8 cellular contexts compared by ENCODE assay signal in genomic region chr1:225866061-225866844, GRCh38. TPM values are rescaled to one million over a fixed set of nuclear protein-coding genes. Genes with fewer than 3 reads are reported as not detected.
DNase-seq lines count a peak whose midpoint lies in the region; ATAC-seq and TF ChIP-seq lines count a peak whose summit lies in the region.

No MANE protein-coding gene starts in this region.

- no peaks in the 10 kb centered on the region for H3K9me3 Mint-ChIP-seq in activated CD4-positive, alpha-beta T cell treated with anti-CD3 and anti-CD28 coated beads, Interleukin-2, amount 10 ng/mL, durations not matched to agents 7 days and 5 days

- peaks cover 42% of the 10 kb centered on the region for H3K4me1 Mint-ChIP-seq in activated CD4-positive, alpha-beta T cell treated with anti-CD3 and anti-CD28 coated beads, Interleukin-2, amount 10 ng/mL, durations not matched to agents 7 days and 5 days

- POLR2A ChIA-PET in activated CD4-positive, alpha-beta T cell treated with anti-CD3 and anti-CD28 coated beads, Interleukin-2, amount 10 ng/mL, durations not matched to agents 7 days and 5 days (lab: Charles Lee), result interaction anchor here (1.0 kb wide), 1 partner anchor 17 kb away, joined by 6 read pairs; no protein-coding TSS in a partner anchor

- peak overlapping the region; percentile 76 for H3K27ac Mint-ChIP-seq in activated CD4-positive, alpha-beta T cell treated with anti-CD3 and anti-CD28 coated beads, Interleukin-2, amount 10 ng/mL, durations not matched to agents 7 days and 5 days

- peaks cover 80% of the 10 kb centered on the region for H3K36me3 Mint-ChIP-seq in activated CD4-positive, alpha-beta T cell treated with anti-CD3 and anti-CD28 coated beads, Interleukin-2, amount 10 ng/mL, durations not matched to agents 7 days and 5 days (ENCODE audit: low read depth)

- no peak for TF ChIP-seq CTCF in epithelial cell of esophagus (IDR thresholded peaks at IDR 0.05; ENCODE audit: insufficient read depth, low read depth, low read length, missing control alignments)

- no peaks in the 10 kb centered on the region for H3K27me3 Mint-ChIP-seq in activated CD4-positive, alpha-beta T cell treated with anti-CD3 and anti-CD28 coated beads, Interleukin-2, amount 10 ng/mL, durations not matched to agents 7 days and 5 days

- H3K4me3 Mint-ChIP-seq in activated CD4-positive, alpha-beta T cell treated with anti-CD3 and anti-CD28 coated beads, Interleukin-2, amount 10 ng/mL, durations not matched to agents 7 days and 5 days, result peak overlapping the region; percentile 2

- intact Hi-C loops in sciatic nerve (cut with DNase I), result no loop called here

- ATAC-seq in HG03565 (IDR thresholded peaks at IDR 0.05; ENCODE audit: unreplicated experiment) (peak; percentile 53), sciatic nerve (no peak)

- CTCF ChIA-PET in activated CD4-positive, alpha-beta T cell treated with anti-CD3 and anti-CD28 coated beads, Interleukin-2, amount 10 ng/mL, durations not matched to agents 7 days and 5 days (lab: Charles Lee), result interaction anchor here (1.0 to 1.9 kb wide), 7 partner anchors 9 to 280 kb away, joined by 3 to 6 read pairs (median 3); partner anchors contain the start of gene LEFTY1

- H3K4me3 ChIP-seq in epithelial cell of esophagus (ENCODE audit: low read length), result no peak overlapping the region

- peak; percentile 68 for DNase-seq in CMK (ENCODE audit: low read depth)
- DNase-seq in activated CD4-positive, alpha-beta T cell treated with anti-CD3 and anti-CD28 coated beads, Interleukin-2, amount 10 ng/mL, durations not matched to agents 7 days and 5 days, result peak; percentile 78
- DNase-seq in epithelial cell of esophagus (ENCODE audit: low read depth), result peak; percentile 48
- peak; percentile 33 to 49 for DNase-seq in stimulated activated CD8-positive, alpha-beta memory T cell treated with anti-CD3 and anti-CD28 coated beads, Interleukin-2, amount 100 ng/mL, for 1 hour (ENCODE audit: low read depth in 2 of 2)
- DNase-seq in HuH-7.5 (ENCODE audit: low spot score), result no peak
- DNase-seq in sciatic nerve (ENCODE audit: low spot score), result no peak
- DNase-seq in NCI-H510A treated with DMSO at 0.1 percent for 48 hours (lab: John Stamatoyannopoulos, UW), result no peak

RNA-seq across cellular contexts. Expression of gene TMEM63A, which starts 15.9 kb away (rescaled TPM):
- 100 to 1,000 TPM; 197 to 211 TPM for total RNA-seq in activated CD4-positive, alpha-beta T cell treated with anti-CD3 and anti-CD28 coated beads, Interleukin-2, amount 10 ng/mL, durations not matched to agents 7 days and 5 days
- total RNA-seq in sciatic nerve, result 95.7 TPM

RNA-seq across cellular contexts. Expression of gene LEFTY1, which starts 22.7 kb away (rescaled TPM):
- total RNA-seq in activated CD4-positive, alpha-beta T cell treated with anti-CD3 and anti-CD28 coated beads, Interleukin-2, amount 10 ng/mL, durations not matched to agents 7 days and 5 days, result not detected
- 0.89 TPM for total RNA-seq in sciatic nerve

RNA-seq across cellular contexts. Expression of gene EPHX1, which starts 56.3 kb away (rescaled TPM):
- total RNA-seq in activated CD4-positive, alpha-beta T cell treated with anti-CD3 and anti-CD28 coated beads, Interleukin-2, amount 10 ng/mL, durations not matched to agents 7 days and 5 days, result 1 to 10 TPM; 1.8 to 2.4 TPM
- total RNA-seq in sciatic nerve, result 232 TPM

RNA-seq across cellular contexts. Expression of gene PYCR2, which starts 57.8 kb away (rescaled TPM):
- 100 to 1,000 TPM in 1 of 2 experiments, 10 to 100 TPM in 1; 98.1 to 120 TPM for total RNA-seq in activated CD4-positive, alpha-beta T cell treated with anti-CD3 and anti-CD28 coated beads, Interleukin-2, amount 10 ng/mL, durations not matched to agents 7 days and 5 days
- total RNA-seq in sciatic nerve, result 52.2 TPM

Comparison
In these comparisons a context has a peak if more than half of its experiments do, and no peak if none do; other contexts are left out.
1. DNase-seq: peak in CMK (single experiment), activated CD4-positive, alpha-beta T cell treated with anti-CD3 and anti-CD28 coated beads, Interleukin-2, amount 10 ng/mL, durations not matched to agents 7 days and 5 days (single experiment), epithelial cell of esophagus (single experiment) and stimulated activated CD8-positive, alpha-beta memory T cell treated with anti-CD3 and anti-CD28 coated beads, Interleukin-2, amount 100 ng/mL, for 1 hour (2 of 2); none in HuH-7.5 (single experiment), sciatic nerve (single experiment) and NCI-H510A treated with DMSO at 0.1 percent for 48 hours (single experiment).
2. RNA of gene EPHX1, which starts 56.3 kb away (total RNA-seq): 232 TPM in sciatic nerve (single experiment); 1.8 to 2.4 TPM in activated CD4-positive, alpha-beta T cell treated with anti-CD3 and anti-CD28 coated beads, Interleukin-2, amount 10 ng/mL, durations not matched to agents 7 days and 5 days; every median in the first group is over 10 times any median in the second.